ENCODE assay signal across 8 cellular contexts in genomic region chr7:143380646-143381426, GRCh38. TPM values are rescaled to one million over a fixed set of nuclear protein-coding genes. Genes with fewer than 3 reads are reported as not detected.
DNase-seq lines count a peak whose midpoint lies in the region; ATAC-seq, FAIRE-seq and TF ChIP-seq lines count a peak whose summit lies in the region.

ZYX (plus strand) TSS chr7:143381345; CDS start chr7:143381572, 227 bp downstream.

- peaks cover 25% of the 10 kb centered on the region; the same call in 1 of the 2 replicates for H3K4me1 ChIP-seq in ES-I3 (ENCODE audit: insufficient read depth, low read length)
- peaks cover 0 to 62% (median 38%) of the 10 kb centered on the region in 3 donors for H3K4me1 ChIP-seq in gastroesophageal sphincter
- H3K4me1 ChIP-seq in suprapubic skin, result peaks cover 58% of the 10 kb centered on the region

- FAIRE-seq in H54 (lab: Jason Lieb, UNC), result no peak

- H3K9me3 Mint-ChIP-seq in activated naive CD4-positive, alpha-beta T cell treated with anti-CD3 and anti-CD28 coated beads, Interleukin-2, amount 10 ng/mL, durations not matched to agents 7 days and 5 days, result no peaks in the 10 kb centered on the region

- ATAC-seq in gastroesophageal sphincter, result peak; percentile 89

- H3K27me3 ChIP-seq in gastroesophageal sphincter (no peaks in the 10 kb centered on the region), suprapubic skin (no peaks in the 10 kb centered on the region)

- H3K9ac ChIP-seq in ES-I3 (ENCODE audit: low read depth, low read length), result peak within 1 kb of the TSS; percentile 97
- H3K9ac ChIP-seq in SK-N-MC (ENCODE audit: insufficient read length), result peak within 1 kb of the TSS; percentile 92

- TF ChIP-seq CTCF in gastroesophageal sphincter (IDR thresholded peaks at IDR 0.05) (no peak), suprapubic skin (IDR thresholded peaks at IDR 0.05) (no peak)

- peaks cover 7% of the 10 kb centered on the region for H3K36me3 Mint-ChIP-seq in activated naive CD4-positive, alpha-beta T cell treated with anti-CD3 and anti-CD28 coated beads, Interleukin-2, amount 10 ng/mL, durations not matched to agents 7 days and 5 days

- TF ChIP-seq POLR2A in H54 (IDR thresholded peaks at IDR 0.05; ENCODE audit: low read depth, low read length), result peak; percentile 97
- TF ChIP-seq POLR2A in gastroesophageal sphincter (IDR thresholded peaks at IDR 0.05), result peak; percentile 83 to 89
- TF ChIP-seq POLR2A in suprapubic skin (IDR thresholded peaks at IDR 0.05), result peak in 1 of 2 donors; percentile 58

- DNase-seq in H54 (ENCODE audit: insufficient read length, low spot score), result peak; percentile 93
- peak; percentile 95 for DNase-seq in LoVo (ENCODE audit: low spot score)
- DNase-seq in SK-N-MC (ENCODE audit: low read depth, low spot score), result no peak
- DNase-seq in activated naive CD4-positive, alpha-beta T cell treated with anti-CD3 and anti-CD28 coated beads, Interleukin-2, amount 10 ng/mL, durations not matched to agents 7 days and 5 days, result peak; percentile 92
- peak in 55 of 56 donors; percentile 25 to 97 (median 77) for DNase-seq in nucleus accumbens (lab: John Stamatoyannopoulos, UW)
- peak; percentile 96 to 97 for DNase-seq in suprapubic skin (ENCODE audit: low spot score in 2 of 2)

- no peaks in the 10 kb centered on the region for H3K27me3 Mint-ChIP-seq in activated naive CD4-positive, alpha-beta T cell treated with anti-CD3 and anti-CD28 coated beads, Interleukin-2, amount 10 ng/mL, durations not matched to agents 7 days and 5 days

- CTCF ChIA-PET in activated naive CD4-positive, alpha-beta T cell treated with anti-CD3 and anti-CD28 coated beads, Interleukin-2, amount 10 ng/mL, durations not matched to agents 7 days and 5 days (lab: Charles Lee), result interaction anchor here (0.6 to 3.4 kb wide), 15 partner anchors 8 to 356 kb away, joined by 3 to 38 read pairs (median 5); partner anchors contain the start of genes EPHA1 and GSTK1

- peak within 1 kb of the TSS; percentile 50 for H3K27ac ChIP-seq in SK-N-MC
- H3K27ac ChIP-seq in gastroesophageal sphincter, result peak within 1 kb of the TSS; percentile 96 to 100 (median 99)
- peak within 1 kb of the TSS; percentile 95 for H3K27ac ChIP-seq in suprapubic skin

- H3K4me3 Mint-ChIP-seq in activated naive CD4-positive, alpha-beta T cell treated with anti-CD3 and anti-CD28 coated beads, Interleukin-2, amount 10 ng/mL, durations not matched to agents 7 days and 5 days, result peak within 1 kb of the TSS; percentile 78

- H3K4me1 Mint-ChIP-seq in activated naive CD4-positive, alpha-beta T cell treated with anti-CD3 and anti-CD28 coated beads, Interleukin-2, amount 10 ng/mL, durations not matched to agents 7 days and 5 days, result peaks cover 38% of the 10 kb centered on the region

- TF ChIP-seq EP300 in gastroesophageal sphincter (IDR thresholded peaks at IDR 0.05) (no peak), suprapubic skin (IDR thresholded peaks at IDR 0.05) (peak; percentile 32)

- H3K9me3 ChIP-seq in ES-I3 (ENCODE audit: control insufficient read depth, insufficient read depth, low read length), result no peaks in the 10 kb centered on the region
- H3K9me3 ChIP-seq in SK-N-MC (ENCODE audit: low read depth, low read length), result no peaks in the 10 kb centered on the region
- no peaks in the 10 kb centered on the region for H3K9me3 ChIP-seq in gastroesophageal sphincter
- no peaks in the 10 kb centered on the region for H3K9me3 ChIP-seq in suprapubic skin

- peak within 1 kb of the TSS; percentile 95 for H3K4me3 ChIP-seq in SK-N-MC
- peak within 1 kb of the TSS; percentile 71 to 99 for H3K4me3 ChIP-seq in gastroesophageal sphincter
- peak within 1 kb of the TSS; percentile 74 for H3K4me3 ChIP-seq in suprapubic skin

- WGBS in gastroesophageal sphincter (ENCODE audit: low coverage in 1 of 2), 2 donors, result no CpG with 5 or more reads among the region's 72 CpGs
- 2% methylated on average over 12 of the region's 72 CpGs for WGBS in suprapubic skin

- H3K27ac Mint-ChIP-seq in activated naive CD4-positive, alpha-beta T cell treated with anti-CD3 and anti-CD28 coated beads, Interleukin-2, amount 10 ng/mL, durations not matched to agents 7 days and 5 days, result peak within 1 kb of the TSS; percentile 91

- H3K36me3 ChIP-seq in ES-I3 (ENCODE audit: insufficient read depth, low read length), result peaks cover 23% of the 10 kb centered on the region
- no peaks in the 10 kb centered on the region for H3K36me3 ChIP-seq in SK-N-MC (ENCODE audit: insufficient read depth, low read length)
- no peaks in the 10 kb centered on the region for H3K36me3 ChIP-seq in gastroesophageal sphincter
- no peaks in the 10 kb centered on the region for H3K36me3 ChIP-seq in suprapubic skin

RNA-seq across cellular contexts. Expression of gene ZYX, which starts in this region (rescaled TPM):
- total RNA-seq in gastroesophageal sphincter (100 to 1,000 TPM; 111 to 389 (median 146) TPM), suprapubic skin (10 to 100 TPM; 46.3 to 73.0 (median 59.3) TPM)
